In genomic region chr19:39845621-39846175, GRCh38 we compare ENCODE assay signal across 8 cellular contexts. TPM values are rescaled to one million over a fixed set of nuclear protein-coding genes. Genes with fewer than 3 reads are reported as not detected.
A peak's percentile ranks its signal among the peaks of the same experiment; 100 is the strongest.
DNase-seq lines count a peak whose midpoint lies in the region; ATAC-seq and TF ChIP-seq lines count a peak whose summit lies in the region.

No MANE protein-coding gene starts in this region.

- H3K36me3 Mint-ChIP-seq in endothelial cell (ENCODE audit: low read depth, unreplicated experiment): peaks cover 5% of the 10 kb centered on the region

- peak overlapping the region; percentile 18; the same call in 1 of the 2 replicates for H3K27ac ChIP-seq in SJSA1

- no peaks in the 10 kb centered on the region for H3K9me3 Mint-ChIP-seq in endothelial cell (ENCODE audit: unreplicated experiment)

- DNase-seq in COR-L47 (lab: John Stamatoyannopoulos, UW): peak; percentile 17
- peak in 1 of 2 experiments; percentile 48 for DNase-seq in SJSA1 (ENCODE audit: low read depth in 1 of 2, low spot score in 2 of 2)
- no peak for DNase-seq in endothelial cell (ENCODE audit: low spot score)
- DNase-seq in myocyte (ENCODE audit: low read depth): peak; percentile 26
- DNase-seq in activated CD4-positive, CD25-positive, alpha-beta regulatory T cell (lab: John Stamatoyannopoulos, UW): no peak
- no peak for DNase-seq in GOT3 (lab: John Stamatoyannopoulos, UW)

- peak overlapping the region; percentile 48 for H3K27ac Mint-ChIP-seq in endothelial cell (ENCODE audit: unreplicated experiment)

- no peak for TF ChIP-seq CTCF in endothelial cell (IDR thresholded peaks at IDR 0.05; ENCODE audit: unreplicated experiment)

- H3K27me3 Mint-ChIP-seq in endothelial cell (ENCODE audit: unreplicated experiment): peaks cover 4% of the 10 kb centered on the region

- H3K4me3 Mint-ChIP-seq in endothelial cell (ENCODE audit: unreplicated experiment): peak overlapping the region; percentile 96

- no peaks in the 10 kb centered on the region for H3K27me3 ChIP-seq in SJSA1 (replicated peaks)

- peak overlapping the region; percentile 57 for H3K4me3 ChIP-seq in SJSA1

- H3K9me3 ChIP-seq in SJSA1 (replicated peaks): no peaks in the 10 kb centered on the region

- H3K4me1 ChIP-seq in SJSA1 (replicated peaks): peaks cover 21% of the 10 kb centered on the region

- peak; percentile 8 for ATAC-seq in HG02973 (IDR thresholded peaks at IDR 0.05; ENCODE audit: unreplicated experiment)
- no peak for ATAC-seq in HG03354 (IDR thresholded peaks at IDR 0.05; ENCODE audit: poor library complexity, severe bottlenecking, unreplicated experiment)

- 0 out of 2 replicates have a peak, but pooled peaks cover 3% of the 10 kb centered on the region for H3K36me3 ChIP-seq in SJSA1

- peaks cover 32% of the 10 kb centered on the region for H3K4me1 Mint-ChIP-seq in endothelial cell (ENCODE audit: unreplicated experiment)

RNA-seq across cellular contexts. Expression of gene FBL, which starts 0.5 kb away (rescaled TPM):
- 162 and 189 TPM in 2 replicates for total RNA-seq in SJSA1 (2014; rRNA removed; shearing (Covaris generic))
- total RNA-seq in endothelial cell (ENCODE audit: unreplicated experiment): 271 TPM
- total RNA-seq in myocyte: 21.7 and 26.1 TPM in 2 replicates
- polyA plus RNA-seq in myocyte (2012): 77.8 TPM

RNA-seq across cellular contexts. Expression of gene DYRK1B, which starts 11.7 kb away (rescaled TPM):
- total RNA-seq in SJSA1 (2014; rRNA removed; shearing (Covaris generic)): 1.9 and 2.0 TPM in 2 replicates
- total RNA-seq in endothelial cell (ENCODE audit: unreplicated experiment): 29.5 TPM
- 0.16 and 0.45 TPM in 2 replicates for total RNA-seq in myocyte
- 0.71 TPM for polyA plus RNA-seq in myocyte (2012)

Comparison
In these comparisons a context has a peak if more than half of its experiments do, and no peak if none do; other contexts are left out.
1. DNase-seq: peak in COR-L47 (single experiment) and myocyte (single experiment); none in endothelial cell (single experiment), activated CD4-positive, CD25-positive, alpha-beta regulatory T cell (0 of 4) and GOT3 (single experiment).
2. RNA of gene DYRK1B, which starts 11.7 kb away (total RNA-seq): 29.5 TPM in endothelial cell (single experiment); 1.9 to 2.0 TPM in SJSA1 and 0.16 to 0.45 TPM in myocyte; every median in the first group is over 10 times any median in the second.